In the genomic region with DNA sequence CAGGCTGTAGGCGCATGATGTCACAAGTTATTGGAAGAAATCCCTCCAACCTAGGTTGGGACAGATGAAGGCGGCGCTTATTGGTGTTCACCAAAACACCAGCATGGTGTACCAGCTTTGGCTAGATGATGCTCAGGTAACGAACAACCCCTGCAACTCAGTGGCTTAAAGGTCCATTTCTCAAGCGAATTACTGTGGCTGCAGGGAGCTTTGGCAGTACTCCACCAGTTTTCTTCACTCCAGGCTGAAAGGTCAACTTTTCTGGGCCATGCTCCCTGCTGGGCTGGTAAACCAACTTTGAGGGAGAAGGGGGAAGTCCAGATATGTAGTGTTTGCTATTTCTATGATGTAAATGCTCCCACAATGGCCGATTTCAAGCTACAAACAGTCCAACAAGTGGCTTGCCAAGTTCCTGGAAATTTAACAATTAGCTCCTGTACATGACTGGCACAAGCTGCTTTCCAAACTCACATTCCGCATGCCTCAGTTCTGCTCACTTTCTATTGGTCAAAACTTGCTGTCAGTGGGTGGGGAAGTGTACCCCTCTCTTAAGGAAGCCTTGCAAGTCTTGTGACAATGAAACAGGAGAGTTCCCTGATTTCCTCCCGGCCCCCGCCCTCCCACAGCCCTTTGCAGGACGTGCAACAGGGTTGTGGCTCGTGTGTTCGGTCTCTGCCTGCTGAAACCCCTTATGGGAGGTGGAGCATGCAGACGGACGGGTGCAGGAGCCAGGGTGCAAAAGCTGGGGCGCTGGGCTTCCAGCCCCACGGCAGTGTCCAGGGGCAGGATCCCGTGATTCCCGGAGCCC, we compare ENCODE assay signal across 8 cellular contexts. TPM values are rescaled to one million over a fixed set of nuclear protein-coding genes. Genes with fewer than 3 reads are reported as not detected.
A peak's percentile ranks its signal among the peaks of the same experiment; 100 is the strongest.
DNase-seq lines count a peak whose midpoint lies in the region; ATAC-seq and TF ChIP-seq lines count a peak whose summit lies in the region.

No MANE protein-coding gene starts in this region.

- no peaks in the 10 kb centered on the region for H3K27me3 Mint-ChIP-seq in activated CD8-positive, alpha-beta T cell treated with anti-CD3 and anti-CD28 coated beads, Interleukin-2, amount 10 ng/mL, durations not matched to agents 7 days and 5 days (ENCODE audit: low read depth)
- H3K27me3 Mint-ChIP-seq in osteocyte (ENCODE audit: unreplicated experiment): no peaks in the 10 kb centered on the region

- H3K9me3 Mint-ChIP-seq in activated CD8-positive, alpha-beta T cell treated with anti-CD3 and anti-CD28 coated beads, Interleukin-2, amount 10 ng/mL, durations not matched to agents 7 days and 5 days (ENCODE audit: insufficient read depth): no peaks in the 10 kb centered on the region
- peaks cover 3% of the 10 kb centered on the region for H3K9me3 Mint-ChIP-seq in osteocyte (ENCODE audit: unreplicated experiment)

- peaks cover 0 to 24% (median 4%) of the 10 kb centered on the region in 11 experiments; a peak in 9 of 22 replicates for H3K9me3 ChIP-seq in BLaER1 treated with 17β-estradiol and CSF1 and Interleukin-3, amounts not matched to agents 10 nM and 100 nM (replicated peaks in 1 of 11)
- H3K9me3 ChIP-seq in HEK293 (ENCODE audit: control insufficient read depth, insufficient read depth, low read depth, low read length): no peaks in the 10 kb centered on the region

- DNase-seq in activated CD8-positive, alpha-beta T cell treated with anti-CD3 and anti-CD28 coated beads, Interleukin-2, amount 10 ng/mL, durations not matched to agents 7 days and 5 days: no peak
- peak in 22 of 42 donors; percentile 17 to 64 (median 33) for DNase-seq in head of caudate nucleus
- no peak for DNase-seq in osteocyte (ENCODE audit: extremely low spot score, unreplicated experiment)
- DNase-seq in NCI-H1105 (lab: John Stamatoyannopoulos, UW): no peak
- no peak for DNase-seq in NCI-H2107 treated with DMSO at 0.1 percent for 48 hours (lab: John Stamatoyannopoulos, UW; ENCODE audit: unreplicated experiment)

- H3K4me3 Mint-ChIP-seq in activated CD8-positive, alpha-beta T cell treated with anti-CD3 and anti-CD28 coated beads, Interleukin-2, amount 10 ng/mL, durations not matched to agents 7 days and 5 days: peak overlapping the region; percentile 77
- H3K4me3 Mint-ChIP-seq in osteocyte (ENCODE audit: unreplicated experiment): peak overlapping the region; percentile 97

- peak overlapping the region; percentile 77 to 96 (median 86) for H3K4me2 ChIP-seq in BLaER1 treated with 17β-estradiol and CSF1 and Interleukin-3, amounts not matched to agents 10 nM and 100 nM

- peak; percentile 29 for ATAC-seq in activated CD8-positive, alpha-beta T cell treated with anti-CD3 and anti-CD28 coated beads, Interleukin-2, amount 10 ng/mL, durations not matched to agents 7 days and 5 days
- ATAC-seq in HG03025 (IDR thresholded peaks at IDR 0.05; ENCODE audit: low FRiP score, unreplicated experiment): no peak

- H3K27ac Mint-ChIP-seq in activated CD8-positive, alpha-beta T cell treated with anti-CD3 and anti-CD28 coated beads, Interleukin-2, amount 10 ng/mL, durations not matched to agents 7 days and 5 days: peak overlapping the region; percentile 40
- peak overlapping the region; percentile 98 for H3K27ac Mint-ChIP-seq in osteocyte (ENCODE audit: unreplicated experiment)

- CTCF ChIA-PET in HEK293 (lab: Yijun Ruan, JAX): interaction anchor here (0.7 to 3.6 kb wide), 3 partner anchors 10 to 37 kb away, joined by 3 to 33 read pairs (median 4); no protein-coding TSS in a partner anchor
- CTCF ChIA-PET in activated CD8-positive, alpha-beta T cell treated with anti-CD3 and anti-CD28 coated beads, Interleukin-2, amount 10 ng/mL, durations not matched to agents 7 days and 5 days (lab: Charles Lee): interaction anchor here (0.9 to 3.5 kb wide), 4 partner anchors 10 to 404 kb away, joined by 3 to 34 read pairs (median 7); a partner anchor contains a TSS

- H3K4me3 ChIP-seq in BLaER1 treated with 17β-estradiol and CSF1 and Interleukin-3, amounts not matched to agents 10 nM and 100 nM: peak overlapping the region; percentile 70 to 91 (median 83)
- peak overlapping the region; percentile 81 for H3K4me3 ChIP-seq in HEK293 (ENCODE audit: low read depth, low read length)

- no peaks in the 10 kb centered on the region for H3K27me3 ChIP-seq in BLaER1 treated with 17β-estradiol and CSF1 and Interleukin-3, amounts not matched to agents 10 nM and 100 nM

- no peaks in the 10 kb centered on the region for H3K36me3 Mint-ChIP-seq in activated CD8-positive, alpha-beta T cell treated with anti-CD3 and anti-CD28 coated beads, Interleukin-2, amount 10 ng/mL, durations not matched to agents 7 days and 5 days (ENCODE audit: low read depth)
- H3K36me3 Mint-ChIP-seq in osteocyte (ENCODE audit: unreplicated experiment): peaks cover 17% of the 10 kb centered on the region

- peak overlapping the region; percentile 90 to 99 (median 95); a peak in 21 of 22 replicates for H3K9ac ChIP-seq in BLaER1 treated with 17β-estradiol and CSF1 and Interleukin-3, amounts not matched to agents 10 nM and 100 nM

- intact Hi-C loops in head of caudate nucleus (cut with DNase I): no loop called here

- peaks cover 16% of the 10 kb centered on the region for H3K4me1 Mint-ChIP-seq in activated CD8-positive, alpha-beta T cell treated with anti-CD3 and anti-CD28 coated beads, Interleukin-2, amount 10 ng/mL, durations not matched to agents 7 days and 5 days (ENCODE audit: low read depth)
- H3K4me1 Mint-ChIP-seq in osteocyte (ENCODE audit: unreplicated experiment): peaks cover 31% of the 10 kb centered on the region

- no peaks in the 10 kb centered on the region for H4K20me1 ChIP-seq in BLaER1 treated with 17β-estradiol and CSF1 and Interleukin-3, amounts not matched to agents 10 nM and 100 nM

- no peak for TF ChIP-seq CTCF in HEK293 (tag by site-specific recombination; IDR thresholded peaks at IDR 0.05)
- no peak for TF ChIP-seq CTCF in osteocyte (IDR thresholded peaks at IDR 0.05)

- H3K36me3 ChIP-seq in BLaER1 treated with 17β-estradiol and CSF1 and Interleukin-3, amounts not matched to agents 10 nM and 100 nM: peaks cover under 1 to 24% (median 20%) of the 10 kb centered on the region in 11 experiments; a peak in 18 of 22 replicates
- H3K36me3 ChIP-seq in HEK293 (ENCODE audit: control insufficient read depth in 2 of 2, insufficient read depth in 1 of 2, low read length in 2 of 2): peaks cover 0 to 18% of the 10 kb centered on the region in 2 experiments; a peak in 2 of 3 replicates

- POLR2A ChIA-PET in HEK293 (lab: Yijun Ruan, JAX): interaction anchor here (0.6 to 1.7 kb wide), 3 partner anchors 10 to 404 kb away, joined by 4 to 10 read pairs (median 8); a partner anchor contains a TSS
- POLR2A ChIA-PET in activated CD8-positive, alpha-beta T cell treated with anti-CD3 and anti-CD28 coated beads, Interleukin-2, amount 10 ng/mL, durations not matched to agents 7 days and 5 days (lab: Charles Lee): interaction anchor here (2.0 kb wide), 1 partner anchor 57 kb away, joined by 8 read pairs; a partner anchor contains a TSS

- peaks cover 14 to 32% (median 21%) of the 10 kb centered on the region in 10 experiments for H3K4me1 ChIP-seq in BLaER1 treated with 17β-estradiol and CSF1 and Interleukin-3, amounts not matched to agents 10 nM and 100 nM
- H3K4me1 ChIP-seq in HEK293 (ENCODE audit: control insufficient read depth, insufficient read depth, low read length): peaks cover 6% of the 10 kb centered on the region

- H3K27ac ChIP-seq in BLaER1 treated with 17β-estradiol and CSF1 and Interleukin-3, amounts not matched to agents 10 nM and 100 nM: peak overlapping the region; percentile 81 to 98 (median 95)
- peak overlapping the region; percentile 97; the same call in 1 of the 2 replicates for H3K27ac ChIP-seq in HEK293 (ENCODE audit: extremely low read depth, low read depth, low read length)

TF ChIP-seq in HEK293, 187 proteins besides CTCF, POLR2A, EP300 and RAD21 (continues in another document):
- no peak for TF ChIP-seq ZNF155 (tag by site-specific recombination; IDR thresholded peaks at IDR 0.05)
- TF ChIP-seq, protein P1, sequence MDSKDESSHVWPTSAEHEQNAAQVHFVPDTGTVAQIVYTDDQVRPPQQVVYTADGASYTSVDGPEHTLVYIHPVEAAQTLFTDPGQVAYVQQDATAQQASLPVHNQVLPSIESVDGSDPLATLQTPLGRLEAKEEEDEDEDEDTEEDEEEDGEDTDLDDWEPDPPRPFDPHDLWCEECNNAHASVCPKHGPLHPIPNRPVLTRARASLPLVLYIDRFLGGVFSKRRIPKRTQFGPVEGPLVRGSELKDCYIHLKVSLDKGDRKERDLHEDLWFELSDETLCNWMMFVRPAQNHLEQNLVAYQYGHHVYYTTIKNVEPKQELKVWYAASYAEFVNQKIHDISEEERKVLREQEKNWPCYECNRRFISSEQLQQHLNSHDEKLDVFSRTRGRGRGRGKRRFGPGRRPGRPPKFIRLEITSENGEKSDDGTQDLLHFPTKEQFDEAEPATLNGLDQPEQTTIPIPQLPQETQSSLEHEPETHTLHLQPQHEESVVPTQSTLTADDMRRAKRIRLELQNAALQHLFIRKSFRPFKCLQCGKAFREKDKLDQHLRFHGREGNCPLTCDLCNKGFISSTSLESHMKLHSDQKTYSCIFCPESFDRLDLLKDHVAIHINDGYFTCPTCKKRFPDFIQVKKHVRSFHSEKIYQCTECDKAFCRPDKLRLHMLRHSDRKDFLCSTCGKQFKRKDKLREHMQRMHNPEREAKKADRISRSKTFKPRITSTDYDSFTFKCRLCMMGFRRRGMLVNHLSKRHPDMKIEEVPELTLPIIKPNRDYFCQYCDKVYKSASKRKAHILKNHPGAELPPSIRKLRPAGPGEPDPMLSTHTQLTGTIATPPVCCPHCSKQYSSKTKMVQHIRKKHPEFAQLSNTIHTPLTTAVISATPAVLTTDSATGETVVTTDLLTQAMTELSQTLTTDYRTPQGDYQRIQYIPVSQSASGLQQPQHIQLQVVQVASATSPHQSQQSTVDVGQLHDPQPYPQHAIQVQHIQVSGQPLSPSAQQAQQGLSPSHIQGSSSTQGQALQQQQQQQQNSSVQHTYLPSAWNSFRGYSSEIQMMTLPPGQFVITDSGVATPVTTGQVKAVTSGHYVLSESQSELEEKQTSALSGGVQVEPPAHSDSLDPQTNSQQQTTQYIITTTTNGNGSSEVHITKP (tag by site-specific recombination; IDR thresholded peaks at IDR 0.05): no peak
- TF ChIP-seq, protein P2, sequence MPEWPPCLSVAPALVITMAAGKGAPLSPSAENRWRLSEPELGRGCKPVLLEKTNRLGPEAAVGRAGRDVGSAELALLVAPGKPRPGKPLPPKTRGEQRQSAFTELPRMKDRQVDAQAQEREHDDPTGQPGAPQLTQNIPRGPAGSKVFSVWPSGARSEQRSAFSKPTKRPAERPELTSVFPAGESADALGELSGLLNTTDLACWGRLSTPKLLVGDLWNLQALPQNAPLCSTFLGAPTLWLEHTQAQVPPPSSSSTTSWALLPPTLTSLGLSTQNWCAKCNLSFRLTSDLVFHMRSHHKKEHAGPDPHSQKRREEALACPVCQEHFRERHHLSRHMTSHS (tag by site-specific recombination; IDR thresholded peaks at IDR 0.05): no peak
- 0 out of 2 replicates have a peak, but pooled peaks have one; percentile 16 for TF ChIP-seq ZFP37 (tag by site-specific recombination; IDR thresholded peaks at IDR 0.05)

RNA-seq across cellular contexts. Expression of a gene that starts 0.6 kb away (rescaled TPM):
- 1 to 10 TPM; 2.0 TPM for total RNA-seq in activated CD8-positive, alpha-beta T cell treated with anti-CD3 and anti-CD28 coated beads, Interleukin-2, amount 10 ng/mL, durations not matched to agents 7 days and 5 days
- total RNA-seq in osteocyte: 18.0 and 21.0 TPM in 2 replicates

RNA-seq across cellular contexts. Expression of a gene that starts 57.5 kb away (rescaled TPM):
- 10 to 100 TPM; 27.2 to 28.4 TPM for total RNA-seq in activated CD8-positive, alpha-beta T cell treated with anti-CD3 and anti-CD28 coated beads, Interleukin-2, amount 10 ng/mL, durations not matched to agents 7 days and 5 days
- 22.7 and 23.7 TPM in 2 replicates for total RNA-seq in osteocyte

Comparison
In these comparisons a context has a peak if more than half of its experiments do, and no peak if none do; other contexts are left out.
1. DNase-seq: peak in head of caudate nucleus (22 of 42); none in activated CD8-positive, alpha-beta T cell treated with anti-CD3 and anti-CD28 coated beads, Interleukin-2, amount 10 ng/mL, durations not matched to agents 7 days and 5 days (single experiment), osteocyte (single experiment), NCI-H1105 (single experiment) and NCI-H2107 treated with DMSO at 0.1 percent for 48 hours (single experiment).